21 cellular contexts compared by ENCODE assay signal in genomic region chr13:106391271-106391670, GRCh38.
"Had no signal": no experiment of that assay in that cellular context is flagged by ENCODE, and none has a peak within 500 bp of the region (broad histone marks: within the 10 kb centered on the region; RNA-seq: fewer than 3 reads in every experiment).

No MANE protein-coding gene starts in this region.

- H3K27me3 ChIP-seq: MG63, Peyer's patch, SJSA1 had no signal

- H3K9me3 ChIP-seq: MG63, Peyer's patch, SJSA1 had no signal

- H3K4me3 ChIP-seq: MG63, Peyer's patch, SJSA1, SK-N-MC had no signal

- H3K4me1 ChIP-seq: Peyer's patch, SJSA1 had no signal

- H3K27ac ChIP-seq: HL-60, Peyer's patch, SJSA1, SK-N-MC had no signal

- ATAC-seq: Right ventricle myocardium inferior had no signal

- H3K36me3 ChIP-seq: MG63, Peyer's patch, SJSA1 had no signal

- DNase-seq: KBM-7, MG63, NCI-H1092, NCI-H1105 treated with DMSO at 0.1 percent for 48 hours, NCI-H1417 treated with DMSO at 0.1 percent for 48 hours, NCI-H146, NCI-H1694 treated with DMSO at 0.1 percent for 48 hours, NCI-H1930, NCI-H2081, NCI-H2107, NCI-H2227 treated with DMSO at 0.1 percent for 48 hours, NCI-H524, NCI-H526 treated with DMSO at 0.1 percent for 48 hours, NCI-H748 treated with DMSO at 0.1 percent for 48 hours, Peyer's patch, SIG-M5, SW 1271 had no signal
